In the genomic region with DNA sequence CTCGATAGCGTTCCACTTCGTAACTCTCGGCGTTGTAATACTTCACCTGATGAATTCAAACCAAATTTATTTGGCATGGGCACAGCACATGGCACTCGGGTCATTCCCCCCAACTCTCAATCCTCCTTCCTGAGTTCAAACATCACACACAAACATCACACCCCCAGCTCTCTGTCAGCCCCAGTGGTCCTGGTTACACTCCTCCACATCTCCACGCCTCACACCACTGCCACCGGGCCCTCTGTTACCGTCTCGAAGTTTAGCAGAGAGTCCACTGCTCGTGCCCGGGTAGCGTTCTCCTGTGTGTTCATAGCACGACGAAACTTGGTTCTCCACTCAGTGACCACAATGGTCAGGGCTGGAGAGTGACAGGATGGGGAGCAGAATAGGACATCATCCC, we compare ENCODE assay signal across 26 cellular contexts.
"Had no signal": no experiment of that assay in that cellular context is flagged by ENCODE, and none has a peak within 500 bp of the region (broad histone marks: within the 10 kb centered on the region; RNA-seq: fewer than 3 reads in every experiment).

No MANE protein-coding gene starts in this region.

- H3K4me3 Mint-ChIP-seq: activated naive CD8-positive, alpha-beta T cell treated with anti-CD3 and anti-CD28 coated beads, Interleukin-2, amount 50 U/mL, for 24 hours; activated T-helper 1 cell treated with anti-CD3 and anti-CD28 coated beads, Interleukin-12 subunit alpha, Interleukin-12 subunit beta, Interleukin-2, Interleukin-4 antibody, amounts not matched to agents 30 ng/mL and 10 ng/mL and 1 ng/mL, durations not matched to agents 14 hours and 24 hours and 36 hours; immature natural killer cell; mesothelial cell of epicardium; stimulated activated naive CD8-positive, alpha-beta T cell treated with anti-CD3 and anti-CD28 coated beads, Interleukin-15, amount 100 ng/mL, for 72 hours; T-cell; T-helper 2 cell treated with Interferon-gamma antibody and Interleukin-4, amounts not matched to agents 5 μg/mL and 100 μg/mL, for 36 hours had no signal

- DNase-seq: activated CD4-positive, alpha-beta T cell treated with anti-CD3 and anti-CD28 coated beads, Interleukin-2, amount 50 U/mL, for 48 hours; activated CD4-positive, CD25-positive, alpha-beta regulatory T cell treated with anti-CD3 and anti-CD28 coated beads, Interleukin-2, amount 50 U/mL, for 72 hours; activated gamma-delta T cell treated with Interleukin-2 at 50 U/mL for 16 hours; activated naive CD8-positive, alpha-beta T cell treated with anti-CD3 and anti-CD28 coated beads, Interleukin-2, amount 50 U/mL, for 24 hours; caudate nucleus; dermis blood vessel endothelial cell; effector CD8-positive, alpha-beta T cell; foreskin keratinocyte; immature natural killer cell; left lung; naive thymus-derived CD8-positive, alpha-beta T cell; psoas muscle; stimulated activated CD4-positive, alpha-beta T cell treated with anti-CD3 and anti-CD28 coated beads, Interleukin-12 subunit alpha, Interleukin-12 subunit beta, amount 100 ng/mL, for 4 hours; stimulated activated CD4-positive, alpha-beta T cell treated with anti-CD3 and anti-CD28 coated beads, Interleukin-4, amount 100 ng/mL, for 4 hours; stimulated activated naive CD8-positive, alpha-beta T cell treated with anti-CD3 and anti-CD28 coated beads, Interleukin-15, amount 100 ng/mL, for 72 hours; T-cell; tibial artery; WERI-Rb-1 had no signal

- H3K27me3 Mint-ChIP-seq: activated naive CD8-positive, alpha-beta T cell treated with anti-CD3 and anti-CD28 coated beads, Interleukin-2, amount 50 U/mL, for 24 hours; brain; naive thymus-derived CD8-positive, alpha-beta T cell; stimulated activated naive CD8-positive, alpha-beta T cell treated with anti-CD3 and anti-CD28 coated beads, Interleukin-15, amount 100 ng/mL, for 72 hours; T-cell had no signal

- H3K9me3 Mint-ChIP-seq: activated naive CD8-positive, alpha-beta T cell treated with anti-CD3 and anti-CD28 coated beads, Interleukin-2, amount 50 U/mL, for 24 hours; activated T-helper 1 cell treated with anti-CD3 and anti-CD28 coated beads, Interleukin-12 subunit alpha, Interleukin-12 subunit beta, Interleukin-2, Interleukin-4 antibody, amounts not matched to agents 30 ng/mL and 10 ng/mL and 1 ng/mL, durations not matched to agents 14 hours and 24 hours and 36 hours; brain; mesothelial cell of epicardium; naive thymus-derived CD8-positive, alpha-beta T cell; stimulated activated naive CD8-positive, alpha-beta T cell treated with anti-CD3 and anti-CD28 coated beads, Interleukin-15, amount 100 ng/mL, for 72 hours; T-cell; T-helper 2 cell treated with Interferon-gamma antibody and Interleukin-4, amounts not matched to agents 5 μg/mL and 100 μg/mL, for 36 hours had no signal

- H3K36me3 ChIP-seq: ovary had no signal

- H3K27me3 ChIP-seq: foreskin keratinocyte, left lung, ovary, right atrium auricular region, tibial artery had no signal

- FAIRE-seq: urothelium cell line had no signal

- H3K9me3 ChIP-seq: left lung, ovary, psoas muscle, right atrium auricular region, tibial artery had no signal

- H3K27ac Mint-ChIP-seq: activated naive CD8-positive, alpha-beta T cell treated with anti-CD3 and anti-CD28 coated beads, Interleukin-2, amount 50 U/mL, for 24 hours; mesothelial cell of epicardium had no signal

- ATAC-seq: activated naive CD8-positive, alpha-beta T cell treated with anti-CD3 and anti-CD28 coated beads, Interleukin-2, amount 50 U/mL, for 24 hours; foreskin keratinocyte; left lung; naive thymus-derived CD8-positive, alpha-beta T cell; psoas muscle; stimulated activated naive CD8-positive, alpha-beta T cell treated with anti-CD3 and anti-CD28 coated beads, Interleukin-15, amount 100 ng/mL, for 72 hours; T-cell had no signal

- H3K4me3 ChIP-seq: left lung, lung, ovary, psoas muscle, right atrium auricular region, tibial artery had no signal

- H3K27ac ChIP-seq: foreskin keratinocyte, left lung, ovary, psoas muscle, right atrium auricular region, tibial artery, WERI-Rb-1 had no signal
